In genomic region chr2:171174075-171174474, GRCh38 we compare ENCODE assay signal across 18 cellular contexts. TPM values are rescaled to one million over a fixed set of nuclear protein-coding genes. Genes with fewer than 3 reads are reported as not detected.
DNase-seq lines count a peak whose midpoint lies in the region; ATAC-seq, FAIRE-seq and TF ChIP-seq lines count a peak whose summit lies in the region.
"Had no signal": no experiment of that assay in that cellular context is flagged by ENCODE, and none has a peak within 500 bp of the region (broad histone marks: within the 10 kb centered on the region; RNA-seq: fewer than 3 reads in every experiment).

No MANE protein-coding gene starts in this region.

- no peaks in the 10 kb centered on the region for H4K20me1 ChIP-seq in keratinocyte (ENCODE audit: control insufficient read depth, extremely low read depth, insufficient read depth, low read length)

- H3K9me1 ChIP-seq in keratinocyte (ENCODE audit: control insufficient read depth, extremely low read depth, insufficient read depth, low read length), result no peaks in the 10 kb centered on the region

- DNase-seq in activated T-cell treated with anti-CD3 and anti-CD28 coated beads, Interleukin-2, amount 50 U/mL, for 72 hours, result no peak
- no peak for DNase-seq in activated T-cell treated with anti-CD3 and anti-CD28 coated beads, Interleukin-2, amount 50 U/mL, for 48 hours
- peak; percentile 36 for DNase-seq in RWPE1 (ENCODE audit: low spot score)
- no peak for DNase-seq in keratinocyte (ENCODE audit: low read depth, low spot score)
- no peak for DNase-seq in pancreas
- DNase-seq in anterior cingulate cortex (lab: John Stamatoyannopoulos, UW), result no peak
- no peak for DNase-seq in activated CD4-positive, alpha-beta T cell treated with anti-CD3 and anti-CD28 coated beads, Interleukin-2, amount 10 ng/mL, durations not matched to agents 24 days and 14 days
- DNase-seq: COR-L47, DMS 273 treated with DMSO at 0.1 percent for 48 hours, DND-41, NCI-H1105, NCI-H2081, NCI-H510A treated with DMSO at 0.1 percent for 48 hours, NCI-H774, SJCRH30 had no signal

- no peaks in the 10 kb centered on the region for H3K36me3 ChIP-seq in keratinocyte (ENCODE audit: control insufficient read depth in 2 of 2, extremely low read depth in 1 of 2, insufficient read depth in 2 of 2, low read length in 2 of 2)
- no peaks in the 10 kb centered on the region for H3K36me3 ChIP-seq in pancreas
- H3K36me3 ChIP-seq: HAP-1, SJCRH30 had no signal

- CTCF ChIA-PET in RWPE1 (lab: Yijun Ruan, JAX), result interaction anchor here (0.8 kb wide), 1 partner anchor 10 kb away, joined by 4 read pairs; no protein-coding TSS in a partner anchor

- H3K4me1 ChIP-seq in keratinocyte (ENCODE audit: control insufficient read depth, extremely low read depth, insufficient read depth, low read length) (peaks cover 16% of the 10 kb centered on the region), pancreas (peaks cover 0 to 6% (median 0%) of the 10 kb centered on the region in 3 donors)
- H3K4me1 ChIP-seq: SJCRH30 had no signal

- H3K27ac ChIP-seq in RWPE1 (no peak overlapping the region), keratinocyte (ENCODE audit: control insufficient read depth, insufficient read depth, low read length) (no peak overlapping the region), pancreas (no peak overlapping the region)
- H3K27ac ChIP-seq: SJCRH30 had no signal

- FAIRE-seq in keratinocyte (lab: Jason Lieb, UNC), result peak; percentile 79
- FAIRE-seq in pancreas (lab: Jason Lieb, UNC), result no peak
- FAIRE-seq: K562 had no signal

- no peak overlapping the region for H3K4me2 ChIP-seq in keratinocyte (ENCODE audit: control insufficient read depth, extremely low read depth, insufficient read depth, low read depth, low read length)

- 56 to 59% methylated on average over 2 of the region's 2 CpGs for WGBS in pancreas, 2 donors

- H3K36me3 Mint-ChIP-seq in activated T-cell treated with anti-CD3 and anti-CD28 coated beads, Interleukin-2, amount 50 U/mL, for 72 hours (ENCODE audit: insufficient read depth in 2 of 2), result peaks cover 2% of the 10 kb centered on the region in 2 donors
- peaks cover 3% of the 10 kb centered on the region for H3K36me3 Mint-ChIP-seq in activated CD4-positive, alpha-beta T cell treated with anti-CD3 and anti-CD28 coated beads, Interleukin-2, amount 10 ng/mL, durations not matched to agents 24 days and 14 days (ENCODE audit: low read depth)

- H3K27me3 Mint-ChIP-seq in activated T-cell treated with anti-CD3 and anti-CD28 coated beads, Interleukin-2, amount 50 U/mL, for 72 hours (ENCODE audit: low read depth), result no peaks in the 10 kb centered on the region
- peaks cover 5% of the 10 kb centered on the region for H3K27me3 Mint-ChIP-seq in activated CD4-positive, alpha-beta T cell treated with anti-CD3 and anti-CD28 coated beads, Interleukin-2, amount 10 ng/mL, durations not matched to agents 24 days and 14 days
- H3K27me3 Mint-ChIP-seq: B cell had no signal

- dilution Hi-C loops in keratinocyte (cut with MboI; ENCODE audit: extremely low pct_ligation_motif_present, low sequenced_read_pairs), result no loop called here

- H3K9me3 Mint-ChIP-seq in activated T-cell treated with anti-CD3 and anti-CD28 coated beads, Interleukin-2, amount 50 U/mL, for 72 hours, result peaks cover 5 to 8% of the 10 kb centered on the region in 2 donors
- no peaks in the 10 kb centered on the region for H3K9me3 Mint-ChIP-seq in activated CD4-positive, alpha-beta T cell treated with anti-CD3 and anti-CD28 coated beads, Interleukin-2, amount 10 ng/mL, durations not matched to agents 24 days and 14 days

- H3K4me3 ChIP-seq in keratinocyte (ENCODE audit: control insufficient read depth in 2 of 3, extremely low read depth in 1 of 3, insufficient read depth in 2 of 3, low read depth in 1 of 3, low read length in 3 of 3), result no peak overlapping the region
- H3K4me3 ChIP-seq in pancreas, result no peak overlapping the region
- H3K4me3 ChIP-seq: HAP-1, K562, SJCRH30 had no signal

- TF ChIP-seq CTCF in RWPE1 (conservative IDR thresholded peaks at IDR 0.05; ENCODE audit: low read depth) (no peak), keratinocyte (optimal IDR thresholded peaks at IDR 0.05 in 1 of 3, IDR thresholded peaks at IDR 0.05 in 1 of 3, conservative IDR thresholded peaks at IDR 0.05 in 1 of 3; ENCODE audit: extremely low read depth in 1 of 3, insufficient read depth in 2 of 3, low read length in 3 of 3) (no peak), pancreas (IDR thresholded peaks at IDR 0.05) (no peak)

- H3K9ac ChIP-seq in keratinocyte (ENCODE audit: control insufficient read depth, extremely low read depth, insufficient read depth, low read length), result no peak overlapping the region

- POLR2A ChIA-PET in RWPE1 (lab: Yijun Ruan, JAX; ENCODE audit: low non-redundant PET), result no interaction called here

- intact Hi-C loops in pancreas (cut with DNase I), result no loop called here
- intact Hi-C loops in activated CD4-positive, alpha-beta T cell treated with anti-CD3 and anti-CD28 coated beads, Interleukin-2, amount 10 ng/mL, durations not matched to agents 24 days and 14 days (cut with micrococcal nuclease), result no loop called here

- H2AFZ ChIP-seq in keratinocyte (ENCODE audit: control insufficient read depth, low read length), result no peak overlapping the region

- no peaks in the 10 kb centered on the region for H3K27me3 ChIP-seq in keratinocyte (ENCODE audit: control insufficient read depth, extremely low read depth, insufficient read depth, low read length)
- H3K27me3 ChIP-seq in pancreas, result no peaks in the 10 kb centered on the region
- H3K27me3 ChIP-seq: SJCRH30 had no signal

- ATAC-seq in activated T-cell treated with anti-CD3 and anti-CD28 coated beads, Interleukin-2, amount 50 U/mL, for 72 hours (replicated peaks in 1 of 2), result no peak
- no peak for ATAC-seq in pancreas
- ATAC-seq: K562 had no signal

- no peaks in the 10 kb centered on the region for H3K79me2 ChIP-seq in keratinocyte (ENCODE audit: control insufficient read depth, insufficient read depth, low read length)

- H3K4me3 Mint-ChIP-seq in activated T-cell treated with anti-CD3 and anti-CD28 coated beads, Interleukin-2, amount 50 U/mL, for 72 hours, result no peak overlapping the region
- H3K4me3 Mint-ChIP-seq in activated CD4-positive, alpha-beta T cell treated with anti-CD3 and anti-CD28 coated beads, Interleukin-2, amount 10 ng/mL, durations not matched to agents 24 days and 14 days, result no peak overlapping the region
- H3K4me3 Mint-ChIP-seq: B cell had no signal

- H3K27ac Mint-ChIP-seq in activated T-cell treated with anti-CD3 and anti-CD28 coated beads, Interleukin-2, amount 50 U/mL, for 72 hours, result peak overlapping the region; percentile 81
- no peak overlapping the region for H3K27ac Mint-ChIP-seq in activated CD4-positive, alpha-beta T cell treated with anti-CD3 and anti-CD28 coated beads, Interleukin-2, amount 10 ng/mL, durations not matched to agents 24 days and 14 days
- H3K27ac Mint-ChIP-seq: B cell had no signal

- peaks cover 20% of the 10 kb centered on the region for H3K4me1 Mint-ChIP-seq in activated T-cell treated with anti-CD3 and anti-CD28 coated beads, Interleukin-2, amount 50 U/mL, for 72 hours (ENCODE audit: low read depth)
- peaks cover 4% of the 10 kb centered on the region for H3K4me1 Mint-ChIP-seq in activated CD4-positive, alpha-beta T cell treated with anti-CD3 and anti-CD28 coated beads, Interleukin-2, amount 10 ng/mL, durations not matched to agents 24 days and 14 days
- H3K4me1 Mint-ChIP-seq: B cell had no signal

- H3K9me3 ChIP-seq in keratinocyte (ENCODE audit: control insufficient read depth, low read depth, low read length) (no peaks in the 10 kb centered on the region), pancreas (no peaks in the 10 kb centered on the region)
- H3K9me3 ChIP-seq: HAP-1, SJCRH30 had no signal

RNA-seq across cellular contexts. Expression of gene TLK1, which starts 13.4 kb away (rescaled TPM):
- 100 to 1,000 TPM in 1 of 2 donors, 10 to 100 TPM in 1; 96.0 to 102 TPM for total RNA-seq in activated T-cell treated with anti-CD3 and anti-CD28 coated beads, Interleukin-2, amount 50 U/mL, for 72 hours
- polyA plus RNA-seq in keratinocyte (9.1 to 14.7 TPM (median 11.9 TPM) in 3 replicates), pancreas (10 to 100 TPM in 1 of 2 donors, 1 to 10 TPM in 1; 9.7 to 11.5 TPM)
- polyA plus RNA-seq in keratinocyte (2011; ENCODE audit: low read depth), result 87.8 TPM
- 9.8 and 18.7 TPM in 2 replicates for polyA plus RNA-seq in keratinocyte (2011; cell fraction: cytosol; rRNA removed)
- polyA plus RNA-seq in keratinocyte (2011; cell fraction: nucleus; rRNA removed), result 13.7 and 18.4 TPM in 2 replicates
- 14.8 and 18.3 TPM in 2 replicates for polyA plus RNA-seq in keratinocyte (2012; ENCODE audit: low replicate concordance)
- 5.1 to 27.4 TPM (median 7.3 TPM) in 3 replicates for polyA minus RNA-seq in keratinocyte
- 16.1 TPM for polyA minus RNA-seq in keratinocyte (2011; cell fraction: cytosol; rRNA and poly(A)+ RNA removed)
- polyA minus RNA-seq in keratinocyte (2011; cell fraction: nucleus; rRNA and poly(A)+ RNA removed), result 13.7 and 35.8 TPM in 2 replicates
- 10 to 100 TPM; 25.8 to 43.4 (median 34.0) TPM for total RNA-seq in pancreas
- 91.8 and 94.9 TPM in 2 replicates for total RNA-seq in activated CD4-positive, alpha-beta T cell treated with anti-CD3 and anti-CD28 coated beads, Interleukin-2, amount 10 ng/mL, durations not matched to agents 24 days and 14 days
